Comparison of ENCODE assay signal across 22 cellular contexts in the genomic region with DNA sequence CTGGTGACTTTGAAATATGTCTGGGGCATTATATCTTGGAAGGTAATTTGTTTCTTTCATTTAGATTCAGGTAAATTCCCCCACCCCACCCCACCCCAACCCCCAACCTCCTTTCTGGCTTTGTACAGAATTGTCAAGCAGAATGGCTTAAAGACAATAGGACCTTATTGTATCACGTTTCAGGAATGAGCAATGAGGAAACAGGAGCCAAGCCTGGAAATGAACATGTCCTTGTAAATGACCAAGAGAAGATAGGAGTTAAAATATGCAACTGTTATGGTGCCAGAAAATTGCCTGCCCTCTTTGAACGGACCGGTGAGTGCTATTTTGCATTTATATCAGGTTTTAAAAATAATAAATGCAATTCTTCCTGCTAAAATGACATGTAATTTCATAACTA.
A peak's percentile ranks its signal among the peaks of the same experiment; 100 is the strongest.
DNase-seq lines count a peak whose midpoint lies in the region; ATAC-seq and TF ChIP-seq lines count a peak whose summit lies in the region.
"Had no signal": no experiment of that assay in that cellular context is flagged by ENCODE, and none has a peak within 500 bp of the region (broad histone marks: within the 10 kb centered on the region; RNA-seq: fewer than 3 reads in every experiment).

No MANE protein-coding gene starts in this region.

- H3K9me3 ChIP-seq in mucosa of descending colon (no peaks in the 10 kb centered on the region), left lung (peaks cover 0 to 7% of the 10 kb centered on the region in 2 donors), thyroid gland (no peaks in the 10 kb centered on the region)
- H3K9me3 ChIP-seq: upper lobe of right lung had no signal

- no peak overlapping the region for H3K27ac Mint-ChIP-seq in glutamatergic neuron (ENCODE audit: unreplicated experiment)
- H3K27ac Mint-ChIP-seq: CD8-positive, alpha-beta T cell had no signal

- H3K4me3 Mint-ChIP-seq in glutamatergic neuron (ENCODE audit: unreplicated experiment), result no peak overlapping the region
- H3K4me3 Mint-ChIP-seq: CD8-positive, alpha-beta T cell; neural crest cell had no signal

- WGBS in thyroid gland, 2 donors, result 41 to 72% methylated on average over 3 of the region's 3 CpGs

- peaks cover 19% of the 10 kb centered on the region for H3K4me1 Mint-ChIP-seq in glutamatergic neuron (ENCODE audit: low read depth, unreplicated experiment)

- H3K36me3 ChIP-seq in mucosa of descending colon (ENCODE audit: low read depth) (no peaks in the 10 kb centered on the region), left lung (no peaks in the 10 kb centered on the region), thyroid gland (no peaks in the 10 kb centered on the region)
- H3K36me3 ChIP-seq: HAP-1, upper lobe of right lung had no signal

- H3K27me3 ChIP-seq in left lung, result no peaks in the 10 kb centered on the region
- no peaks in the 10 kb centered on the region for H3K27me3 ChIP-seq in thyroid gland
- H3K27me3 ChIP-seq: upper lobe of right lung had no signal

- H3K4me1 ChIP-seq in mucosa of descending colon (ENCODE audit: low read depth) (peaks cover 6% of the 10 kb centered on the region), left lung (no peaks in the 10 kb centered on the region), thyroid gland (peaks cover 6 to 7% of the 10 kb centered on the region in 2 donors)
- H3K4me1 ChIP-seq: psoas muscle, upper lobe of right lung had no signal

- H3K27ac ChIP-seq in left lung (no peak overlapping the region), thyroid gland (no peak overlapping the region)
- H3K27ac ChIP-seq: psoas muscle, SK-N-MC, upper lobe of right lung had no signal

- DNase-seq in HT-29 (ENCODE audit: low spot score), result peak; percentile 3
- DNase-seq in NCI-H2029 treated with DMSO at 0.1 percent for 48 hours (lab: John Stamatoyannopoulos, UW), result peak; percentile 85
- peak; percentile 16 for DNase-seq in astrocyte of the hippocampus (ENCODE audit: low read depth, low spot score)
- peak in 1 of 3 donors; percentile 61 for DNase-seq in mucosa of descending colon
- DNase-seq in GOT3 (lab: John Stamatoyannopoulos, UW), result no peak
- no peak for DNase-seq in left lung
- no peak for DNase-seq in thyroid gland
- no peak for DNase-seq in glutamatergic neuron
- DNase-seq: activated CD4-positive, alpha-beta T cell treated with anti-CD3 and anti-CD28 coated beads, Interleukin-2, amount 50 U/mL, for 48 hours; activated effector memory CD4-positive, alpha-beta T cell treated with anti-CD3 and anti-CD28 coated beads, Interleukin-2, amount 50 U/mL, for 16 hours; CD8-positive, alpha-beta T cell; central memory CD4-positive, alpha-beta T cell; DMS79; effector CD4-positive, alpha-beta T cell; psoas muscle; stimulated activated CD4-positive, alpha-beta T cell treated with anti-CD3 and anti-CD28 coated beads, Interleukin-4, amount 100 ng/mL, for 4 hours; T-helper 2 cell; upper lobe of right lung had no signal

- intact Hi-C loops in mucosa of descending colon (cut with DNase I, micrococcal nuclease) (loop anchor here in 1 of 2 donors (2.0 kb wide), 1 partner anchor 50 kb away; no protein-coding TSS in a partner anchor), left lung (cut with DNase I) (no loop called here), thyroid gland (cut with DNase I) (no loop called here)

- TF ChIP-seq CTCF in mucosa of descending colon (IDR thresholded peaks at IDR 0.05) (no peak), left lung (IDR thresholded peaks at IDR 0.05) (no peak), thyroid gland (IDR thresholded peaks at IDR 0.05) (no peak), glutamatergic neuron (IDR thresholded peaks at IDR 0.05; ENCODE audit: partially characterized antibody, unreplicated experiment) (no peak)

- peaks cover 4% of the 10 kb centered on the region for H3K27me3 Mint-ChIP-seq in glutamatergic neuron (ENCODE audit: unreplicated experiment)

- H3K9me3 Mint-ChIP-seq in glutamatergic neuron (ENCODE audit: unreplicated experiment), result peaks cover 5% of the 10 kb centered on the region

- peaks cover 12% of the 10 kb centered on the region for H3K36me3 Mint-ChIP-seq in glutamatergic neuron (ENCODE audit: unreplicated experiment)
- H3K36me3 Mint-ChIP-seq: CD8-positive, alpha-beta T cell had no signal

- H3K4me3 ChIP-seq in mucosa of descending colon, result no peak overlapping the region
- no peak overlapping the region for H3K4me3 ChIP-seq in left lung
- no peak overlapping the region for H3K4me3 ChIP-seq in thyroid gland (replicated peaks in 1 of 3)
- H3K4me3 ChIP-seq: HAP-1, psoas muscle, SK-N-MC, smooth muscle cell, upper lobe of right lung had no signal

- TF ChIP-seq POLR2A in thyroid gland (IDR thresholded peaks at IDR 0.05), result no peak

- ATAC-seq in mucosa of descending colon (peak; percentile 81), left lung (no peak)
- ATAC-seq: CD8-positive, alpha-beta T cell; psoas muscle; upper lobe of right lung had no signal

Comparison
In these comparisons a context has a peak if more than half of its experiments do, and no peak if none do; other contexts are left out.
1. DNase-seq: peak in HT-29 (single experiment), NCI-H2029 treated with DMSO at 0.1 percent for 48 hours (single experiment) and astrocyte of the hippocampus (single experiment); none in GOT3 (single experiment), left lung (0 of 2), thyroid gland (0 of 2) and glutamatergic neuron (single experiment).